2 cellular contexts compared by ENCODE assay signal in the genomic region with DNA sequence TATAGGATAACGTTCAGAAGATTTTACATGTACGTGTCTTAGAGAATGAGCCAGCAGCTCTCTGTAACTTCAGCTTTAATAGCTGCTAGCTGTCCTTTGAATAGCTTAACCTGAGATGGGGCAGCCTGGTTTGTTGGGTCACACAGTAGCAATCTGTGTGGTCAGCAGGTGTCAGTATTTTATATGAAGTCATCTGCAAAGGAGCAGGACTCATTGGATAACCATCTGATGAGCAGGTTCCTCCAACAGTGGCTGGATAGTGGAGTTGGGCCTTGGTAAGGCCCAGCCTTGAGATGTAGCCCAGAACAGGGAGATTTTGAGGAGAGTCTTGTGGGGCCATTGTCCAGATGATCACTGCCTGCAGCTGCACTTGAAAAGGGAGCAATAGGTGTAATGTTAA.
TF ChIP-seq lines count a peak whose summit lies in the region.

No MANE protein-coding gene starts in this region.

TF ChIP-seq in HCT116, 20 proteins besides CTCF, POLR2A, EP300 and RAD21 (continued from another document):
- TF ChIP-seq, protein P1, sequence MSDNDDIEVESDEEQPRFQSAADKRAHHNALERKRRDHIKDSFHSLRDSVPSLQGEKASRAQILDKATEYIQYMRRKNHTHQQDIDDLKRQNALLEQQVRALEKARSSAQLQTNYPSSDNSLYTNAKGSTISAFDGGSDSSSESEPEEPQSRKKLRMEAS (IDR thresholded peaks at IDR 0.05), result no peak
- TF ChIP-seq CBX3 (IDR thresholded peaks at IDR 0.05; ENCODE audit: low read depth) (no peak), EGR1 (IDR thresholded peaks at IDR 0.05; ENCODE audit: low read depth) (no peak), JUND (IDR thresholded peaks at IDR 0.05) (no peak), EZH2 (IDR thresholded peaks at IDR 0.05) (no peak), CEBPB (IDR thresholded peaks at IDR 0.05; ENCODE audit: low read depth) (no peak), FOSL1 (IDR thresholded peaks at IDR 0.05; ENCODE audit: low read depth) (no peak), ZNF274 (IDR thresholded peaks at IDR 0.05; ENCODE audit: low read depth, low read length) (no peak), SP1 (IDR thresholded peaks at IDR 0.05; ENCODE audit: low read depth) (no peak)
- TF ChIP-seq, protein P2, sequence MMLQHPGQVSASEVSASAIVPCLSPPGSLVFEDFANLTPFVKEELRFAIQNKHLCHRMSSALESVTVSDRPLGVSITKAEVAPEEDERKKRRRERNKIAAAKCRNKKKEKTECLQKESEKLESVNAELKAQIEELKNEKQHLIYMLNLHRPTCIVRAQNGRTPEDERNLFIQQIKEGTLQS (IDR thresholded peaks at IDR 0.05), result no peak
- TF ChIP-seq, protein P3, sequence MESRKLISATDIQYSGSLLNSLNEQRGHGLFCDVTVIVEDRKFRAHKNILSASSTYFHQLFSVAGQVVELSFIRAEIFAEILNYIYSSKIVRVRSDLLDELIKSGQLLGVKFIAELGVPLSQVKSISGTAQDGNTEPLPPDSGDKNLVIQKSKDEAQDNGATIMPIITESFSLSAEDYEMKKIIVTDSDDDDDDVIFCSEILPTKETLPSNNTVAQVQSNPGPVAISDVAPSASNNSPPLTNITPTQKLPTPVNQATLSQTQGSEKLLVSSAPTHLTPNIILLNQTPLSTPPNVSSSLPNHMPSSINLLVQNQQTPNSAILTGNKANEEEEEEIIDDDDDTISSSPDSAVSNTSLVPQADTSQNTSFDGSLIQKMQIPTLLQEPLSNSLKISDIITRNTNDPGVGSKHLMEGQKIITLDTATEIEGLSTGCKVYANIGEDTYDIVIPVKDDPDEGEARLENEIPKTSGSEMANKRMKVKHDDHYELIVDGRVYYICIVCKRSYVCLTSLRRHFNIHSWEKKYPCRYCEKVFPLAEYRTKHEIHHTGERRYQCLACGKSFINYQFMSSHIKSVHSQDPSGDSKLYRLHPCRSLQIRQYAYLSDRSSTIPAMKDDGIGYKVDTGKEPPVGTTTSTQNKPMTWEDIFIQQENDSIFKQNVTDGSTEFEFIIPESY (IDR thresholded peaks at IDR 0.05; ENCODE audit: extremely low read depth, insufficient replicate concordance, low read length), result no peak
- TF ChIP-seq, protein P4, sequence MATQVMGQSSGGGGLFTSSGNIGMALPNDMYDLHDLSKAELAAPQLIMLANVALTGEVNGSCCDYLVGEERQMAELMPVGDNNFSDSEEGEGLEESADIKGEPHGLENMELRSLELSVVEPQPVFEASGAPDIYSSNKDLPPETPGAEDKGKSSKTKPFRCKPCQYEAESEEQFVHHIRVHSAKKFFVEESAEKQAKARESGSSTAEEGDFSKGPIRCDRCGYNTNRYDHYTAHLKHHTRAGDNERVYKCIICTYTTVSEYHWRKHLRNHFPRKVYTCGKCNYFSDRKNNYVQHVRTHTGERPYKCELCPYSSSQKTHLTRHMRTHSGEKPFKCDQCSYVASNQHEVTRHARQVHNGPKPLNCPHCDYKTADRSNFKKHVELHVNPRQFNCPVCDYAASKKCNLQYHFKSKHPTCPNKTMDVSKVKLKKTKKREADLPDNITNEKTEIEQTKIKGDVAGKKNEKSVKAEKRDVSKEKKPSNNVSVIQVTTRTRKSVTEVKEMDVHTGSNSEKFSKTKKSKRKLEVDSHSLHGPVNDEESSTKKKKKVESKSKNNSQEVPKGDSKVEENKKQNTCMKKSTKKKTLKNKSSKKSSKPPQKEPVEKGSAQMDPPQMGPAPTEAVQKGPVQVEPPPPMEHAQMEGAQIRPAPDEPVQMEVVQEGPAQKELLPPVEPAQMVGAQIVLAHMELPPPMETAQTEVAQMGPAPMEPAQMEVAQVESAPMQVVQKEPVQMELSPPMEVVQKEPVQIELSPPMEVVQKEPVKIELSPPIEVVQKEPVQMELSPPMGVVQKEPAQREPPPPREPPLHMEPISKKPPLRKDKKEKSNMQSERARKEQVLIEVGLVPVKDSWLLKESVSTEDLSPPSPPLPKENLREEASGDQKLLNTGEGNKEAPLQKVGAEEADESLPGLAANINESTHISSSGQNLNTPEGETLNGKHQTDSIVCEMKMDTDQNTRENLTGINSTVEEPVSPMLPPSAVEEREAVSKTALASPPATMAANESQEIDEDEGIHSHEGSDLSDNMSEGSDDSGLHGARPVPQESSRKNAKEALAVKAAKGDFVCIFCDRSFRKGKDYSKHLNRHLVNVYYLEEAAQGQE (IDR thresholded peaks at IDR 0.05; ENCODE audit: low read depth), result no peak

TF ChIP-seq in SK-N-SH treated with all-trans-retinoic acid at 6 μM for 48 hours, 23 proteins besides CTCF, POLR2A, EP300 and RAD21 (continued from another document):
- TF ChIP-seq, protein P5, sequence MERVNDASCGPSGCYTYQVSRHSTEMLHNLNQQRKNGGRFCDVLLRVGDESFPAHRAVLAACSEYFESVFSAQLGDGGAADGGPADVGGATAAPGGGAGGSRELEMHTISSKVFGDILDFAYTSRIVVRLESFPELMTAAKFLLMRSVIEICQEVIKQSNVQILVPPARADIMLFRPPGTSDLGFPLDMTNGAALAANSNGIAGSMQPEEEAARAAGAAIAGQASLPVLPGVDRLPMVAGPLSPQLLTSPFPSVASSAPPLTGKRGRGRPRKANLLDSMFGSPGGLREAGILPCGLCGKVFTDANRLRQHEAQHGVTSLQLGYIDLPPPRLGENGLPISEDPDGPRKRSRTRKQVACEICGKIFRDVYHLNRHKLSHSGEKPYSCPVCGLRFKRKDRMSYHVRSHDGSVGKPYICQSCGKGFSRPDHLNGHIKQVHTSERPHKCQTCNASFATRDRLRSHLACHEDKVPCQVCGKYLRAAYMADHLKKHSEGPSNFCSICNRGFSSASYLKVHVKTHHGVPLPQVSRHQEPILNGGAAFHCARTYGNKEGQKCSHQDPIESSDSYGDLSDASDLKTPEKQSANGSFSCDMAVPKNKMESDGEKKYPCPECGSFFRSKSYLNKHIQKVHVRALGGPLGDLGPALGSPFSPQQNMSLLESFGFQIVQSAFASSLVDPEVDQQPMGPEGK (CRISPR knock-in tag; IDR thresholded peaks at IDR 0.05; ENCODE audit: borderline replicate concordance), result no peak
